8 cellular contexts compared by ENCODE assay signal in genomic region chr5:133247881-133248642, GRCh38.
DNase-seq lines count a peak whose midpoint lies in the region; ATAC-seq and TF ChIP-seq lines count a peak whose summit lies in the region.

No MANE protein-coding gene starts in this region.

- peak in 47 of 56 donors; percentile 9 to 60 (median 37) for TF ChIP-seq CTCF in dorsolateral prefrontal cortex (IDR thresholded peaks at IDR 0.05 in 54 of 56, conservative IDR thresholded peaks at IDR 0.05 in 2 of 56; ENCODE audit: low read depth in 1 of 56, partially characterized antibody in 56 of 56)

- no peak overlapping the region for H3K4ac ChIP-seq in neuronal stem cell (ENCODE audit: low read length)

- H3K4me1 ChIP-seq in neuronal stem cell (ENCODE audit: control insufficient read depth in 2 of 2, insufficient read depth in 1 of 2, low read depth in 1 of 2, low read length in 2 of 2) = peaks cover 0 to 9% of the 10 kb centered on the region in 2 donors

- peak overlapping the region in 1 of 59 donors; percentile 9 for H3K27ac ChIP-seq in dorsolateral prefrontal cortex
- no peak overlapping the region for H3K27ac ChIP-seq in neuronal stem cell (replicated peaks; ENCODE audit: low read length)

- no peak overlapping the region for H2BK5ac ChIP-seq in neuronal stem cell (ENCODE audit: low read length)

- H2BK12ac ChIP-seq in neuronal stem cell (ENCODE audit: low read length) = no peak overlapping the region

- no peak overlapping the region for H3K23ac ChIP-seq in neuronal stem cell (ENCODE audit: low read depth, low read length, poor library complexity)

- H3K36me3 ChIP-seq in neuronal stem cell (replicated peaks in 1 of 2; ENCODE audit: control insufficient read depth in 2 of 2, insufficient read depth in 2 of 2, low read length in 2 of 2) = no peaks in the 10 kb centered on the region

- H3K9ac ChIP-seq in neuronal stem cell (ENCODE audit: low read depth, low read length, poor library complexity) = no peak overlapping the region

- no peaks in the 10 kb centered on the region for H3K9me3 ChIP-seq in neuronal stem cell (replicated peaks in 1 of 2; ENCODE audit: control insufficient read depth in 2 of 2, insufficient read depth in 1 of 2, low read depth in 1 of 2, low read length in 2 of 2)

- H2BK15ac ChIP-seq in neuronal stem cell (ENCODE audit: low read length) = no peak overlapping the region

- H3K18ac ChIP-seq in neuronal stem cell (ENCODE audit: low read length) = no peak overlapping the region

- H3K4me3 ChIP-seq in dorsolateral prefrontal cortex = no peak overlapping the region
- H3K4me3 ChIP-seq in neuronal stem cell (ENCODE audit: low read length in 2 of 2) = no peak overlapping the region

- H2BK120ac ChIP-seq in neuronal stem cell (ENCODE audit: low read depth, low read length) = no peak overlapping the region

- no peak for ATAC-seq in HG03135 (IDR thresholded peaks at IDR 0.05; ENCODE audit: unreplicated experiment)
- ATAC-seq in HG02885 (IDR thresholded peaks at IDR 0.05; ENCODE audit: poor library complexity, unreplicated experiment) = no peak

- no peak overlapping the region for H4K8ac ChIP-seq in neuronal stem cell (ENCODE audit: low read depth, low read length)

- DNase-seq in EH (ENCODE audit: low read depth) (peak; percentile 59), NCI-H2196 treated with DMSO at 0.1 percent for 48 hours (lab: John Stamatoyannopoulos, UW; ENCODE audit: unreplicated experiment) (peak; percentile 90), dorsolateral prefrontal cortex (peak in 1 of 10 donors; percentile 23), neuronal stem cell (ENCODE audit: low spot score) (peak; percentile 46)
- DNase-seq in activated naive CD4-positive, alpha-beta T cell treated with Interleukin-2 at 50 U/mL for 16 hours = no peak
- DNase-seq in effector CD4-positive, alpha-beta T cell = no peak

- intact Hi-C loops in dorsolateral prefrontal cortex (cut with DNase I) = loop anchor here (2.0 to 10.0 kb wide), 2 partner anchors 133 to 137 kb away; no protein-coding TSS in a partner anchor

- no peak overlapping the region for H2AFZ ChIP-seq in neuronal stem cell (ENCODE audit: low read length)

- H3K79me1 ChIP-seq in neuronal stem cell (ENCODE audit: low read depth, low read length) = no peaks in the 10 kb centered on the region

- H4K91ac ChIP-seq in neuronal stem cell (ENCODE audit: low read depth, low read length, poor library complexity) = no peak overlapping the region

- no CpG with 5 or more reads among the region's 6 CpGs for WGBS in neuronal stem cell (ENCODE audit: extremely low coverage in 2 of 2, insufficient read length in 2 of 2, insufficient replicate concordance in 1 of 2), 2 donors

- H3K27me3 ChIP-seq in dorsolateral prefrontal cortex (no peaks in the 10 kb centered on the region), neuronal stem cell (ENCODE audit: control insufficient read depth in 3 of 3, insufficient read depth in 3 of 3, low read depth in 1 of 3, low read length in 3 of 3) (peaks cover 0 to 5% (median 0%) of the 10 kb centered on the region in 3 experiments)

- no peak overlapping the region for H3K14ac ChIP-seq in neuronal stem cell (ENCODE audit: low read length)

- H3K4me2 ChIP-seq in neuronal stem cell (ENCODE audit: insufficient read depth, low read length, poor library complexity, severe bottlenecking) = no peak overlapping the region

- H2AK5ac ChIP-seq in neuronal stem cell (ENCODE audit: low read depth, low read length) = no peak overlapping the region

Comparison
In these comparisons a context has a peak if more than half of its experiments do, and no peak if none do; other contexts are left out.
1. DNase-seq: peak in EH (single experiment), NCI-H2196 treated with DMSO at 0.1 percent for 48 hours (single experiment) and neuronal stem cell (single experiment); none in activated naive CD4-positive, alpha-beta T cell treated with Interleukin-2 at 50 U/mL for 16 hours (single experiment) and effector CD4-positive, alpha-beta T cell (single experiment).